In the genomic region with DNA sequence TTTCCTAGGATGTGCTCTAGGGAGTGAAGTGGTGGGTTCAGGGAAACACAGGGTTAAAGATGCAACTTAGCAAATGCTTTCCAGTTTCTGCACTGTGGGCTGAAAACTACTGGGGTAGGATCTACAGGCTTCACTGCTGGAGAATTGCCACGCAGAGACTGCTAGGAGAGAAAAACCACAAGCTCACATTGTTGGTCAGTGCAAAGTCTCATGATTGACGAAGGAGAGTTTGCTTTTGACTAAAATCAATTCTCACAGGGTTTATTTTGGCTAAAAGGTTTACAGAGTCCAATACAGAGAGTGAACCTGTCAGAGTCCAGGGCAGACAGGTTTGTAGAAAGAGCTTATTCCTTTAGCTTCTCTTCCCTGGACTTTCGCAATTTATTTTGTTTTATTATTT, we compare ENCODE assay signal across 1 cellular context.
TF ChIP-seq lines count a peak whose summit lies in the region.

No MANE protein-coding gene starts in this region.

TF ChIP-seq in HepG2, 621 proteins besides CTCF, POLR2A, EP300 and RAD21 (continued from another document and continues in another):
- TF ChIP-seq, protein P1, sequence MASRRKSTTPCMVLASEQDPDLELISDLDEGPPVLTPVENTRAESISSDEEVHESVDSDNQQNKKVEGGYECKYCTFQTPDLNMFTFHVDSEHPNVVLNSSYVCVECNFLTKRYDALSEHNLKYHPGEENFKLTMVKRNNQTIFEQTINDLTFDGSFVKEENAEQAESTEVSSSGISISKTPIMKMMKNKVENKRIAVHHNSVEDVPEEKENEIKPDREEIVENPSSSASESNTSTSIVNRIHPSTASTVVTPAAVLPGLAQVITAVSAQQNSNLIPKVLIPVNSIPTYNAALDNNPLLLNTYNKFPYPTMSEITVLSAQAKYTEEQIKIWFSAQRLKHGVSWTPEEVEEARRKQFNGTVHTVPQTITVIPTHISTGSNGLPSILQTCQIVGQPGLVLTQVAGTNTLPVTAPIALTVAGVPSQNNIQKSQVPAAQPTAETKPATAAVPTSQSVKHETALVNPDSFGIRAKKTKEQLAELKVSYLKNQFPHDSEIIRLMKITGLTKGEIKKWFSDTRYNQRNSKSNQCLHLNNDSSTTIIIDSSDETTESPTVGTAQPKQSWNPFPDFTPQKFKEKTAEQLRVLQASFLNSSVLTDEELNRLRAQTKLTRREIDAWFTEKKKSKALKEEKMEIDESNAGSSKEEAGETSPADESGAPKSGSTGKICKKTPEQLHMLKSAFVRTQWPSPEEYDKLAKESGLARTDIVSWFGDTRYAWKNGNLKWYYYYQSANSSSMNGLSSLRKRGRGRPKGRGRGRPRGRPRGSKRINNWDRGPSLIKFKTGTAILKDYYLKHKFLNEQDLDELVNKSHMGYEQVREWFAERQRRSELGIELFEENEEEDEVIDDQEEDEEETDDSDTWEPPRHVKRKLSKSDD (CRISPR knock-in tag; IDR thresholded peaks at IDR 0.05; ENCODE audit: low read depth) = no peak
- TF ChIP-seq SAP130 (CRISPR knock-in tag; IDR thresholded peaks at IDR 0.05; ENCODE audit: low read depth) (peak; percentile 33; the same call in 1 of the 2 replicates), ZNF234 (CRISPR knock-in tag; conservative IDR thresholded peaks at IDR 0.05) (no peak), SOX13 (IDR thresholded peaks at IDR 0.05) (no peak), SOX13 (CRISPR knock-in tag; conservative IDR thresholded peaks at IDR 0.05 in 1 of 2, IDR thresholded peaks at IDR 0.05 in 1 of 2) (peak in 1 of 2 experiments; percentile 75; a peak in 2 of 4 replicates), ZMYM3 (CRISPR knock-in tag; IDR thresholded peaks at IDR 0.05) (peak; percentile 63; the same call in 1 of the 2 replicates), SKI (IDR thresholded peaks at IDR 0.05; ENCODE audit: partially characterized antibody) (peak; percentile 25), FOXA3 (CRISPR knock-in tag; IDR thresholded peaks at IDR 0.05) (peak; percentile 67), ZNF264 (CRISPR knock-in tag; IDR thresholded peaks at IDR 0.05) (0 out of 2 replicates have a peak, but pooled peaks have one; percentile 28), ZNF17 (CRISPR knock-in tag; IDR thresholded peaks at IDR 0.05) (no peak), RXRB (CRISPR knock-in tag; IDR thresholded peaks at IDR 0.05; ENCODE audit: borderline replicate concordance) (peak; percentile 37; the same call in 1 of the 2 replicates), DPF2 (CRISPR knock-in tag; IDR thresholded peaks at IDR 0.05; ENCODE audit: borderline replicate concordance, low read depth) (peak; percentile 66; the same call in 1 of the 2 replicates), MZF1 (CRISPR knock-in tag; IDR thresholded peaks at IDR 0.05; ENCODE audit: borderline replicate concordance) (no peak), REST (IDR thresholded peaks at IDR 0.05; ENCODE audit: borderline replicate concordance in 1 of 2, low read depth in 1 of 2, low read length in 2 of 2) (no peak), FOXO1 (CRISPR knock-in tag; IDR thresholded peaks at IDR 0.05) (peak; percentile 33; the same call in 1 of the 2 replicates), KMT2A (CRISPR knock-in tag; IDR thresholded peaks at IDR 0.05) (0 out of 2 replicates have a peak, but pooled peaks have one; percentile 40), NCOR1 (IDR thresholded peaks at IDR 0.05; ENCODE audit: borderline replicate concordance, low read length) (peak; percentile 45; the same call in 1 of the 2 replicates), TEAD3 (CRISPR knock-in tag; optimal IDR thresholded peaks at IDR 0.05; ENCODE audit: borderline replicate concordance) (peak; percentile 40), FOXM1 (CRISPR knock-in tag; IDR thresholded peaks at IDR 0.05) (no peak), CREM (IDR thresholded peaks at IDR 0.05) (peak; percentile 52; the same call in 1 of the 2 replicates), CREM (CRISPR knock-in tag; IDR thresholded peaks at IDR 0.05) (no peak), TP53 (CRISPR knock-in tag; conservative IDR thresholded peaks at IDR 0.05) (no peak), HOXA3 (CRISPR knock-in tag; IDR thresholded peaks at IDR 0.05) (peak; percentile 35; the same call in 1 of the 2 replicates), RERE (CRISPR knock-in tag; IDR thresholded peaks at IDR 0.05; ENCODE audit: low read depth) (0 out of 2 replicates have a peak, but pooled peaks have one; percentile 50), HNF4A (CRISPR knock-in tag; IDR thresholded peaks at IDR 0.05) (peak; percentile 92), HOXA5 (CRISPR knock-in tag; IDR thresholded peaks at IDR 0.05) (no peak), TAF15 (IDR thresholded peaks at IDR 0.05; ENCODE audit: low read depth, low read length, poor library complexity, severe bottlenecking) (no peak), XRCC5 (optimal IDR thresholded peaks at IDR 0.05; ENCODE audit: low read length) (no peak), NCOA1 (CRISPR knock-in tag; IDR thresholded peaks at IDR 0.05) (0 out of 2 replicates have a peak, but pooled peaks have one; percentile 56), ZSCAN21 (CRISPR knock-in tag; IDR thresholded peaks at IDR 0.05; ENCODE audit: borderline replicate concordance) (no peak), AHR (CRISPR knock-in tag; IDR thresholded peaks at IDR 0.05) (no peak), IKZF1 (IDR thresholded peaks at IDR 0.05) (no peak), ZNF276 (CRISPR knock-in tag; IDR thresholded peaks at IDR 0.05; ENCODE audit: low read depth) (no peak), ZNF775 (CRISPR knock-in tag; IDR thresholded peaks at IDR 0.05; ENCODE audit: borderline replicate concordance) (no peak), CEBPG (CRISPR knock-in tag; IDR thresholded peaks at IDR 0.05) (peak; percentile 35; the same call in 1 of the 2 replicates), MAF1 (CRISPR knock-in tag; IDR thresholded peaks at IDR 0.05; ENCODE audit: borderline replicate concordance) (no peak), CREB3 (CRISPR knock-in tag; IDR thresholded peaks at IDR 0.05) (no peak), MIXL1 (CRISPR knock-in tag; IDR thresholded peaks at IDR 0.05) (peak; percentile 79; the same call in 1 of the 2 replicates), HCFC1 (IDR thresholded peaks at IDR 0.05; ENCODE audit: low read depth, low read length) (no peak), ZNF33A (CRISPR knock-in tag; IDR thresholded peaks at IDR 0.05; ENCODE audit: borderline replicate concordance) (no peak), MEF2D (CRISPR knock-in tag; IDR thresholded peaks at IDR 0.05) (no peak), ZNF205 (CRISPR knock-in tag; IDR thresholded peaks at IDR 0.05) (0 out of 2 replicates have a peak, but pooled peaks have one; percentile 44), TBP (CRISPR knock-in tag; IDR thresholded peaks at IDR 0.05) (no peak)
- TF ChIP-seq, protein P2, sequence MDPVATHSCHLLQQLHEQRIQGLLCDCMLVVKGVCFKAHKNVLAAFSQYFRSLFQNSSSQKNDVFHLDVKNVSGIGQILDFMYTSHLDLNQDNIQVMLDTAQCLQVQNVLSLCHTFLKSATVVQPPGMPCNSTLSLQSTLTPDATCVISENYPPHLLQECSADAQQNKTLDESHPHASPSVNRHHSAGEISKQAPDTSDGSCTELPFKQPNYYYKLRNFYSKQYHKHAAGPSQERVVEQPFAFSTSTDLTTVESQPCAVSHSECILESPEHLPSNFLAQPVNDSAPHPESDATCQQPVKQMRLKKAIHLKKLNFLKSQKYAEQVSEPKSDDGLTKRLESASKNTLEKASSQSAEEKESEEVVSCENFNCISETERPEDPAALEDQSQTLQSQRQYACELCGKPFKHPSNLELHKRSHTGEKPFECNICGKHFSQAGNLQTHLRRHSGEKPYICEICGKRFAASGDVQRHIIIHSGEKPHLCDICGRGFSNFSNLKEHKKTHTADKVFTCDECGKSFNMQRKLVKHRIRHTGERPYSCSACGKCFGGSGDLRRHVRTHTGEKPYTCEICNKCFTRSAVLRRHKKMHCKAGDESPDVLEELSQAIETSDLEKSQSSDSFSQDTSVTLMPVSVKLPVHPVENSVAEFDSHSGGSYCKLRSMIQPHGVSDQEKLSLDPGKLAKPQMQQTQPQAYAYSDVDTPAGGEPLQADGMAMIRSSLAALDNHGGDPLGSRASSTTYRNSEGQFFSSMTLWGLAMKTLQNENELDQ (CRISPR knock-in tag; IDR thresholded peaks at IDR 0.05; ENCODE audit: borderline replicate concordance) = no peak
- TF ChIP-seq, protein P3, sequence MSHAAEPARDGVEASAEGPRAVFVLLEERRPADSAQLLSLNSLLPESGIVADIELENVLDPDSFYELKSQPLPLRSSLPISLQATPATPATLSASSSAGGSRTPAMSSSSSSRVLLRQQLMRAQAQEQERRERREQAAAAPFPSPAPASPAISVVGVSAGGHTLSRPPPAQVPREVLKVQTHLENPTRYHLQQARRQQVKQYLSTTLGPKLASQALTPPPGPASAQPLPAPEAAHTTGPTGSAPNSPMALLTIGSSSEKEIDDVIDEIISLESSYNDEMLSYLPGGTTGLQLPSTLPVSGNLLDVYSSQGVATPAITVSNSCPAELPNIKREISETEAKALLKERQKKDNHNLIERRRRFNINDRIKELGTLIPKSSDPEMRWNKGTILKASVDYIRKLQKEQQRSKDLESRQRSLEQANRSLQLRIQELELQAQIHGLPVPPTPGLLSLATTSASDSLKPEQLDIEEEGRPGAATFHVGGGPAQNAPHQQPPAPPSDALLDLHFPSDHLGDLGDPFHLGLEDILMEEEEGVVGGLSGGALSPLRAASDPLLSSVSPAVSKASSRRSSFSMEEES (CRISPR knock-in tag; IDR thresholded peaks at IDR 0.05) = peak; percentile 61; the same call in 1 of the 2 replicates
